26 cellular contexts compared by ENCODE assay signal in genomic region chr6:23316131-23316530, GRCh38.
DNase-seq lines count a peak whose midpoint lies in the region; ATAC-seq lines count a peak whose summit lies in the region.
"Had no signal": no experiment of that assay in that cellular context is flagged by ENCODE, and none has a peak within 500 bp of the region (broad histone marks: within the 10 kb centered on the region; RNA-seq: fewer than 3 reads in every experiment).

No MANE protein-coding gene starts in this region.

- no peaks in the 10 kb centered on the region for H3K36me3 Mint-ChIP-seq in activated naive CD4-positive, alpha-beta T cell treated with anti-CD3 and anti-CD28 coated beads, Interleukin-2, amount 50 U/mL, for 72 hours

- WGBS in neuronal stem cell (ENCODE audit: extremely low coverage in 2 of 2, insufficient read length in 2 of 2, insufficient replicate concordance in 1 of 2), 2 donors = no CpG with 5 or more reads among the region's 1 CpG

- no peak overlapping the region for H3K4me3 ChIP-seq in neuronal stem cell (ENCODE audit: low read length in 2 of 2)
- H3K4me3 ChIP-seq: body of pancreas, gastrocnemius medialis, spleen had no signal

- no peak overlapping the region for H3K4ac ChIP-seq in neuronal stem cell (ENCODE audit: low read length)

- no peak overlapping the region for H3K18ac ChIP-seq in neuronal stem cell (ENCODE audit: low read length)

- H3K9ac ChIP-seq in neuronal stem cell (ENCODE audit: low read depth, low read length, poor library complexity) = no peak overlapping the region

- no peak for ATAC-seq in activated naive CD4-positive, alpha-beta T cell treated with anti-CD3 and anti-CD28 coated beads, Interleukin-2, amount 50 U/mL, for 72 hours
- ATAC-seq: activated T-cell treated with anti-CD3 and anti-CD28 coated beads, Interleukin-2, amount 50 U/mL, for 4 hours; body of pancreas; gastrocnemius medialis; left cardiac atrium; right cardiac atrium had no signal

- H3K27ac Mint-ChIP-seq in activated naive CD4-positive, alpha-beta T cell treated with anti-CD3 and anti-CD28 coated beads, Interleukin-2, amount 50 U/mL, for 72 hours = no peak overlapping the region
- H3K27ac Mint-ChIP-seq: activated CD4-positive, alpha-beta T cell treated with anti-CD3 and anti-CD28 coated beads, Interleukin-2, amount 10 ng/mL, durations not matched to agents 7 days and 5 days had no signal

- DNase-seq in EH (ENCODE audit: low read depth) = peak; percentile 3
- DNase-seq in NCI-H460 (ENCODE audit: extremely low read depth, low read depth) = peak; percentile 6
- peak; percentile 10 for DNase-seq in dermis blood vessel endothelial cell
- peak; percentile 39 for DNase-seq in iris pigment epithelial cell (ENCODE audit: low read depth)
- DNase-seq in activated CD8-positive, alpha-beta memory T cell treated with anti-CD3 and anti-CD28 coated beads, Interleukin-2, amount 50 U/mL, for 48 hours = no peak
- no peak for DNase-seq in neuronal stem cell (ENCODE audit: low spot score)
- DNase-seq in T-helper 9 cell = no peak
- no peak for DNase-seq in activated naive CD4-positive, alpha-beta T cell treated with anti-CD3 and anti-CD28 coated beads, Interleukin-2, amount 50 U/mL, for 72 hours (ENCODE audit: low spot score in 2 of 2)
- DNase-seq: activated CD4-positive, alpha-beta T cell treated with anti-CD3 and anti-CD28 coated beads, Interleukin-2, amount 10 ng/mL, durations not matched to agents 7 days and 5 days; activated T-cell treated with anti-CD3 and anti-CD28 coated beads, Interleukin-2, amount 50 U/mL, for 4 hours; body of pancreas; COR-L47; effector CD4-positive, alpha-beta T cell; EL; erythroblast; gastrocnemius medialis; left cardiac atrium; mammary epithelial cell; NCI-H1105 treated with DMSO at 0.1 percent for 48 hours; NCI-H2081; NCI-H345; NCI-H82; right cardiac atrium; spleen; stimulated activated CD4-positive, alpha-beta T cell treated with anti-CD3 and anti-CD28 coated beads, Interleukin-2, amount 100 ng/mL, for 48 hours; trophoblast cell had no signal

- no peak overlapping the region for H3K4me2 ChIP-seq in neuronal stem cell (ENCODE audit: insufficient read depth, low read length, poor library complexity, severe bottlenecking)

- no peak overlapping the region for H2BK15ac ChIP-seq in neuronal stem cell (ENCODE audit: low read length)

- H3K27ac ChIP-seq in neuronal stem cell (replicated peaks; ENCODE audit: low read length) = no peak overlapping the region
- H3K27ac ChIP-seq: body of pancreas, gastrocnemius medialis, spleen had no signal

- no peaks in the 10 kb centered on the region for H3K4me1 ChIP-seq in neuronal stem cell (ENCODE audit: control insufficient read depth in 2 of 2, insufficient read depth in 1 of 2, low read depth in 1 of 2, low read length in 2 of 2)
- H3K4me1 ChIP-seq: body of pancreas, gastrocnemius medialis, spleen had no signal

- no peak overlapping the region for H3K14ac ChIP-seq in neuronal stem cell (ENCODE audit: low read length)

- H2BK12ac ChIP-seq in neuronal stem cell (ENCODE audit: low read length) = no peak overlapping the region

- no peak overlapping the region for H2BK5ac ChIP-seq in neuronal stem cell (ENCODE audit: low read length)

- H2AK5ac ChIP-seq in neuronal stem cell (ENCODE audit: low read depth, low read length) = no peak overlapping the region

- no peaks in the 10 kb centered on the region for H3K36me3 ChIP-seq in neuronal stem cell (replicated peaks in 1 of 2; ENCODE audit: control insufficient read depth in 2 of 2, insufficient read depth in 2 of 2, low read length in 2 of 2)
- H3K36me3 ChIP-seq: gastrocnemius medialis, spleen had no signal

- H3K9me3 Mint-ChIP-seq in activated naive CD4-positive, alpha-beta T cell treated with anti-CD3 and anti-CD28 coated beads, Interleukin-2, amount 50 U/mL, for 72 hours = peaks cover 7 to 11% of the 10 kb centered on the region in 2 donors
- H3K9me3 Mint-ChIP-seq: activated CD4-positive, alpha-beta T cell treated with anti-CD3 and anti-CD28 coated beads, Interleukin-2, amount 10 ng/mL, durations not matched to agents 7 days and 5 days had no signal

- no peak overlapping the region for H4K8ac ChIP-seq in neuronal stem cell (ENCODE audit: low read depth, low read length)

- no peak overlapping the region for H2AFZ ChIP-seq in neuronal stem cell (ENCODE audit: low read length)

- no peak overlapping the region for H4K91ac ChIP-seq in neuronal stem cell (ENCODE audit: low read depth, low read length, poor library complexity)

- H3K23ac ChIP-seq in neuronal stem cell (ENCODE audit: low read depth, low read length, poor library complexity) = no peak overlapping the region

- H3K27me3 ChIP-seq in neuronal stem cell (ENCODE audit: control insufficient read depth in 3 of 3, insufficient read depth in 3 of 3, low read depth in 1 of 3, low read length in 3 of 3) = no peaks in the 10 kb centered on the region
- H3K27me3 ChIP-seq: body of pancreas, gastrocnemius medialis, spleen had no signal

- no peak overlapping the region for H2BK120ac ChIP-seq in neuronal stem cell (ENCODE audit: low read depth, low read length)

- no peaks in the 10 kb centered on the region for H3K79me1 ChIP-seq in neuronal stem cell (ENCODE audit: low read depth, low read length)

- no peaks in the 10 kb centered on the region for H3K9me3 ChIP-seq in neuronal stem cell (replicated peaks in 1 of 2; ENCODE audit: control insufficient read depth in 2 of 2, insufficient read depth in 1 of 2, low read depth in 1 of 2, low read length in 2 of 2)
- H3K9me3 ChIP-seq: body of pancreas, gastrocnemius medialis had no signal

Comparison
In these comparisons a context has a peak if more than half of its experiments do, and no peak if none do; other contexts are left out.
1. DNase-seq: peak in EH (single experiment), NCI-H460 (single experiment), dermis blood vessel endothelial cell (single experiment) and iris pigment epithelial cell (single experiment); none in activated CD8-positive, alpha-beta memory T cell treated with anti-CD3 and anti-CD28 coated beads, Interleukin-2, amount 50 U/mL, for 48 hours (single experiment), neuronal stem cell (single experiment), T-helper 9 cell (single experiment) and activated naive CD4-positive, alpha-beta T cell treated with anti-CD3 and anti-CD28 coated beads, Interleukin-2, amount 50 U/mL, for 72 hours (0 of 2).